In the genomic region with DNA sequence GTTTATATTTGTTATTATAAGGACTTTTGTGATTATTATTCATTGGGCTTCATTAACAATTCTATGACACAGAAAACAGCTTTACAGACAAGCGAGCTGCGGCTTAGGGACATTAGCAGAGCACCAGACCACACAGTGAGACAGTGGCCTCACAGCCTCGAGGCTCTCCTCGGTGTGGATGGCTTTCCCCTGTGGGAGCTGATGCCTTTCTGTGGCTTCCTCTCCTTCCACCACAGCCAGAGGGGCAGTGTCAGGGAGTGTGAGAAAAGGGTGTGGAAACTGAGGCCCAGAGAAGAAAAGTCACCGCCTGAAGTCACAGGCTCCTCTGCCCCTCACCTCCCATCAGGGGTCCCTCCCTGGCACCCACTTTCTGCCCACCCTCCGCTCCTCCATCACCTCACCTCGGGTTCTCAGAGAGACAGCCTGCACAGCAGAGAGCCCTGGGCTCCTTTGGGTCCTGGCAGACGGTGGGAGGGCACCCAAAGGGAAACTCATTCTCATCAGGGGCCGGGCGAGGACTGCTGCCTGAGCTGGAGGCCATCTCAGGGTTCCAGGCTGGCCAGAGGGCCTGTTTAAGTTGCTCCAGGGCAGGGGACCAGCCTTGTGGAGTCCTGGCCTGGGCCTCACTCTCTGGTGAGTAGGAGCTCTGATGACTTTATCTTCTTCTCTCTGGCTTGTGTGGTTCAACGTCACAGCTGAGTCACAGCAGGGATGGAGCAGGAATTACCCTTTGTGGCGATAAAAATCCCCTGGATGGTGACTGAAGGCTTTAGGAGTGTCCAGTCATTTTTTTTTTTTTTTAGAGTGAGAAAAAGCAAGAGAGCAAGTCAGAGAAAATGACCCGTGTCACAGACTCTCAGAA, we compare ENCODE assay signal across 8 cellular contexts. TPM values are rescaled to one million over a fixed set of nuclear protein-coding genes. Genes with fewer than 3 reads are reported as not detected.
DNase-seq lines count a peak whose midpoint lies in the region; ATAC-seq and TF ChIP-seq lines count a peak whose summit lies in the region.

No MANE protein-coding gene starts in this region.

- WGBS in aorta, 2 donors, result 30 to 35% methylated on average over 13 of the region's 13 CpGs

- intact Hi-C loops in colonic mucosa (cut with DNase I) (loop anchor here (5.0 kb wide), 1 partner anchor 48 kb away; a partner anchor contains a TSS), aorta (cut with DNase I) (no loop called here)

- H3K36me3 ChIP-seq in colonic mucosa (no peaks in the 10 kb centered on the region), neutrophil (peaks cover 30% of the 10 kb centered on the region), aorta (ENCODE audit: control insufficient read depth in 1 of 2, insufficient read depth in 2 of 2, low read length in 1 of 2) (no peaks in the 10 kb centered on the region)

- H3K27me3 ChIP-seq in colonic mucosa (no peaks in the 10 kb centered on the region), neutrophil (no peaks in the 10 kb centered on the region), aorta (ENCODE audit: control insufficient read depth in 1 of 2, insufficient read depth in 2 of 2, low read length in 1 of 2) (no peaks in the 10 kb centered on the region)

- H3K4me1 ChIP-seq in colonic mucosa (no peaks in the 10 kb centered on the region), neutrophil (ENCODE audit: control insufficient read depth in 1 of 2, insufficient read depth in 1 of 2, low read depth in 1 of 2, low read length in 1 of 2) (peaks cover 44 to 45% of the 10 kb centered on the region in 2 experiments), aorta (ENCODE audit: control insufficient read depth in 1 of 2, insufficient read depth in 2 of 2, low read length in 2 of 2) (peaks cover 0 to 6% of the 10 kb centered on the region in 2 donors)

- H3K4me3 ChIP-seq in WI38 (ENCODE audit: low read depth, low read length) (peak overlapping the region; percentile 39), colonic mucosa (peak overlapping the region; percentile 8), neutrophil (ENCODE audit: low read depth in 1 of 2, low read length in 1 of 2) (peak overlapping the region; percentile 25 to 28), aorta (ENCODE audit: low read length in 2 of 2) (peak overlapping the region in 1 of 2 donors; percentile 16)

- H3K9me3 ChIP-seq in colonic mucosa (no peaks in the 10 kb centered on the region), neutrophil (no peaks in the 10 kb centered on the region), aorta (ENCODE audit: control insufficient read depth, low read length) (no peaks in the 10 kb centered on the region)

- H3K27ac ChIP-seq in colonic mucosa (peak overlapping the region; percentile 60), neutrophil (peak overlapping the region; percentile 86), aorta (ENCODE audit: low read depth in 1 of 2, low read length in 2 of 2) (peak overlapping the region; percentile 91 to 97)

- DNase-seq in colonic mucosa (no peak), aorta (peak; percentile 87 to 90), NCI-H2227 treated with DMSO at 0.1 percent for 48 hours (lab: John Stamatoyannopoulos, UW) (no peak), SIG-M5 (lab: John Stamatoyannopoulos, UW) (no peak)

- TF ChIP-seq CTCF in WI38 (IDR thresholded peaks at IDR 0.05; ENCODE audit: low read depth, low read length), result no peak
- TF ChIP-seq CTCF in colonic mucosa (IDR thresholded peaks at IDR 0.05), result no peak
- no peak for TF ChIP-seq CTCF in neutrophil (IDR thresholded peaks at IDR 0.05)

- ATAC-seq in GM18867 (IDR thresholded peaks at IDR 0.05; ENCODE audit: unreplicated experiment), result peak; percentile 27
- ATAC-seq in HG03064 (IDR thresholded peaks at IDR 0.05; ENCODE audit: low read depth, unreplicated experiment), result peak; percentile 30
- ATAC-seq in aorta (ENCODE audit: low FRiP score), result peak; percentile 65

- H3K9ac ChIP-seq in colonic mucosa (ENCODE audit: low read depth in 2 of 2, low read length in 2 of 2), result peak overlapping the region; percentile 0 to 40

RNA-seq across cellular contexts. Expression of a gene that starts 0.8 kb away (rescaled TPM):
- total RNA-seq in colonic mucosa (1 to 10 TPM; 1.5 to 3.1 TPM), aorta (10 to 100 TPM; 19.8 to 25.7 TPM)
- polyA plus RNA-seq in aorta, result 10 to 100 TPM; 10.5 to 43.3 TPM

RNA-seq across cellular contexts. Expression of a gene that starts 48.8 kb away (rescaled TPM):
- 10 to 100 TPM; 23.8 to 50.3 TPM for total RNA-seq in colonic mucosa
- total RNA-seq in aorta, result 10 to 100 TPM; 40.1 to 62.3 TPM
- 10 to 100 TPM; 25.9 to 66.7 TPM for polyA plus RNA-seq in aorta

Comparison
In these comparisons a context has a peak if more than half of its experiments do, and no peak if none do; other contexts are left out.
1. DNase-seq: peak in aorta (2 of 2); none in colonic mucosa (single experiment), NCI-H2227 treated with DMSO at 0.1 percent for 48 hours (single experiment) and SIG-M5 (single experiment).
2. RNA of a gene that starts 0.8 kb away (total RNA-seq): 19.8 to 25.7 TPM in aorta; 1.5 to 3.1 TPM in colonic mucosa; every median in the first group is over 4 times any median in the second.
3. Peak in every context shown above with its lines, with median percentiles within 50 percentile points of each other: ATAC-seq and H3K27ac ChIP-seq.